1 cellular context compared by ENCODE assay signal in the genomic region with DNA sequence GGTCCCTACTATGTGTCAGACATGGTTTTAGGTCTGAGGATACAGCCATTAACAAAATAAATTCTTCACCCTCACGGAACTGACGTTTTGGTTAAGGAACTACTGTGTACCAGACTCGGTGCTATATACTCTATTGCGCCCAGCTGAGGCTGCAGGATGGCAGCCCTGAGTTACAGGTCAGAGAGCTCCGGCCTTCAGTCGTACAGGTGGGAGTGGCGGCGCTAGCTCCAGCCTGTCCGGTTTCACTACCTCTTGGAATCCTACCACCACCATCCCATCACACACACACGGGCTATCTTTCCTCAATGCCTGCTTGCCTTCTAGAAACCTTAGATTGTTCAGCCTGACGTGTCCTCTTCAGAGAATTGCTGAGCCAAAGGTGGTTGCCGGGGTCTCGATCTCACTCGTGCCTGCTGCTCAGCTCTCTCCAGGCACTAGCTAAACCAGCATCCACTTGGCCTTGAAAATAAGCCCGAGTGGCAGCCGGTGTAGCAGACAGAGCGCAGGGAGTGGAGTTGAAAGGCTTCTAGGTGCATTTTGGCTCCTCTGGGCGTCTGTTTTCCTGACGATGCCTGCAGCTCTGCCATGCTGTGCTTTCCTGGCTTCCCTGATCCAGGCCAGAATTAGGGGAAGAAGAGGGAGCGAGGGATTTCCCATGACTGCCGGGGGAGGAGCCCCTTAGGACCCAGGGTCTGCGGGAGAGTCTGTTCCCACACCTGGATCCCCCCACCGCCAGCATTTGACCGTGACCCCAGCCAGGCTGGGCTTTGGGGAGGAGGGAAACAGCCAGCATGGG.
TF ChIP-seq lines count a peak whose summit lies in the region.

No MANE protein-coding gene starts in this region.

TF ChIP-seq in endothelial cell of umbilical vein, 7 proteins besides CTCF, POLR2A, EP300 and RAD21:
- TF ChIP-seq EZH2 (IDR thresholded peaks at IDR 0.05; ENCODE audit: borderline replicate concordance, low read depth, low read length, severe bottlenecking): peak; percentile 68
- TF ChIP-seq POLR2AphosphoS5 (IDR thresholded peaks at IDR 0.05; ENCODE audit: insufficient read depth, low read depth, low read length): no peak
- TF ChIP-seq, protein P1, sequence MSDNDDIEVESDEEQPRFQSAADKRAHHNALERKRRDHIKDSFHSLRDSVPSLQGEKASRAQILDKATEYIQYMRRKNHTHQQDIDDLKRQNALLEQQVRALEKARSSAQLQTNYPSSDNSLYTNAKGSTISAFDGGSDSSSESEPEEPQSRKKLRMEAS (IDR thresholded peaks at IDR 0.05; ENCODE audit: insufficient read depth, insufficient read length): no peak
